Comparison of ENCODE assay signal across 14 cellular contexts in genomic region chr2:234091432-234091879, GRCh38. TPM values are rescaled to one million over a fixed set of nuclear protein-coding genes. Genes with fewer than 3 reads are reported as not detected.
A peak's percentile ranks its signal among the peaks of the same experiment; 100 is the strongest.
DNase-seq lines count a peak whose midpoint lies in the region; ATAC-seq and TF ChIP-seq lines count a peak whose summit lies in the region.
"Had no signal": no experiment of that assay in that cellular context is flagged by ENCODE, and none has a peak within 500 bp of the region (broad histone marks: within the 10 kb centered on the region; RNA-seq: fewer than 3 reads in every experiment).

No MANE protein-coding gene starts in this region.

- POLR2A ChIA-PET in naive thymus-derived CD8-positive, alpha-beta T cell (lab: Charles Lee) = no interaction called here

- H3K27ac Mint-ChIP-seq in naive thymus-derived CD8-positive, alpha-beta T cell = no peak overlapping the region
- H3K27ac Mint-ChIP-seq: activated naive CD8-positive, alpha-beta T cell treated with anti-CD3 and anti-CD28 coated beads for 36 hours; stimulated activated naive B cell treated with anti-CD40 and anti-IgM and Interleukin-4, amounts not matched to agents 10 μg/mL and 1 μg/mL and 100 μg/mL, for 72 hours had no signal

- no peak overlapping the region for H3K4me3 Mint-ChIP-seq in naive thymus-derived CD8-positive, alpha-beta T cell
- H3K4me3 Mint-ChIP-seq: activated naive CD8-positive, alpha-beta T cell treated with anti-CD3 and anti-CD28 coated beads for 36 hours; stimulated activated naive B cell treated with anti-CD40 and anti-IgM and Interleukin-4, amounts not matched to agents 10 μg/mL and 1 μg/mL and 100 μg/mL, for 72 hours had no signal

- TF ChIP-seq CTCF in upper lobe of right lung (IDR thresholded peaks at IDR 0.05) = no peak

- peaks cover 0 to 21% (median 7%) of the 10 kb centered on the region in 9 donors for H3K9me3 Mint-ChIP-seq in naive thymus-derived CD8-positive, alpha-beta T cell

- H3K27me3 Mint-ChIP-seq in naive thymus-derived CD8-positive, alpha-beta T cell = peaks cover 0 to 5% (median 0%) of the 10 kb centered on the region in 5 donors
- H3K27me3 Mint-ChIP-seq: activated naive CD8-positive, alpha-beta T cell treated with anti-CD3 and anti-CD28 coated beads for 36 hours had no signal

- peaks cover 9% of the 10 kb centered on the region for H3K4me1 ChIP-seq in upper lobe of right lung

- peaks cover 0 to 12% (median 8%) of the 10 kb centered on the region in 3 donors for H3K36me3 Mint-ChIP-seq in naive thymus-derived CD8-positive, alpha-beta T cell

- peak overlapping the region; percentile 58 for H3K27ac ChIP-seq in upper lobe of right lung
- H3K27ac ChIP-seq: esophagus muscularis mucosa had no signal

- peak; percentile 79 for ATAC-seq in SK-N-SH treated with all-trans-retinoic acid at 6 μM for 48 hours
- peak; percentile 39 for ATAC-seq in upper lobe of right lung
- no peak for ATAC-seq in GM18907 (IDR thresholded peaks at IDR 0.05; ENCODE audit: unreplicated experiment)
- no peak for ATAC-seq in naive thymus-derived CD8-positive, alpha-beta T cell
- ATAC-seq: stimulated activated naive B cell treated with anti-CD40 and anti-IgM and Interleukin-4, amounts not matched to agents 10 μg/mL and 1 μg/mL and 100 μg/mL, for 72 hours had no signal

- no peaks in the 10 kb centered on the region for H3K36me3 ChIP-seq in upper lobe of right lung
- H3K36me3 ChIP-seq: esophagus muscularis mucosa had no signal

- H3K4me3 ChIP-seq in upper lobe of right lung = no peak overlapping the region
- H3K4me3 ChIP-seq: esophagus muscularis mucosa had no signal

- H3K27me3 ChIP-seq in upper lobe of right lung = no peaks in the 10 kb centered on the region

- DNase-seq in NCI-H2171 treated with DMSO at 0.1 percent for 48 hours (lab: John Stamatoyannopoulos, UW) = peak; percentile 23
- no peak for DNase-seq in NCI-H2171 (lab: John Stamatoyannopoulos, UW)
- DNase-seq in left kidney (ENCODE audit: low read depth, low spot score) = peak; percentile 73
- DNase-seq in upper lobe of right lung = no peak
- no peak for DNase-seq in NCI-H345 treated with DMSO at 0.1 percent for 48 hours (lab: John Stamatoyannopoulos, UW; ENCODE audit: unreplicated experiment)
- no peak for DNase-seq in naive thymus-derived CD8-positive, alpha-beta T cell
- DNase-seq: activated CD4-positive, alpha-beta T cell treated with anti-CD3 and anti-CD28 coated beads for 1 hour; activated naive CD8-positive, alpha-beta T cell treated with anti-CD3 and anti-CD28 coated beads for 36 hours; stimulated activated naive B cell treated with anti-CD40 and anti-IgM and Interleukin-4, amounts not matched to agents 10 μg/mL and 1 μg/mL and 100 μg/mL, for 72 hours had no signal

- intact Hi-C loops in upper lobe of right lung (cut with DNase I) = no loop called here

- H3K4me1 Mint-ChIP-seq in naive thymus-derived CD8-positive, alpha-beta T cell = peaks cover 0 to 12% (median 4%) of the 10 kb centered on the region in 4 donors

- H3K9me3 ChIP-seq in upper lobe of right lung = no peaks in the 10 kb centered on the region

TF ChIP-seq in SK-N-SH treated with all-trans-retinoic acid at 6 μM for 48 hours, 23 proteins besides CTCF, POLR2A, EP300 and RAD21:
- TF ChIP-seq ISL1 (CRISPR knock-in tag; IDR thresholded peaks at IDR 0.05) (no peak), POU6F1 (CRISPR knock-in tag; IDR thresholded peaks at IDR 0.05; ENCODE audit: borderline replicate concordance, low read depth) (no peak), SNAI2 (CRISPR knock-in tag; IDR thresholded peaks at IDR 0.05) (no peak), ZNF8 (CRISPR knock-in tag; IDR thresholded peaks at IDR 0.05) (no peak), ARNTL (CRISPR knock-in tag; IDR thresholded peaks at IDR 0.05; ENCODE audit: borderline replicate concordance, low read depth) (no peak), ZNF565 (CRISPR knock-in tag; conservative IDR thresholded peaks at IDR 0.05; ENCODE audit: low read depth) (no peak), TOX (CRISPR knock-in tag; IDR thresholded peaks at IDR 0.05; ENCODE audit: borderline replicate concordance) (no peak), TSHZ2 (CRISPR knock-in tag; IDR thresholded peaks at IDR 0.05) (no peak), OSR1 (CRISPR knock-in tag; IDR thresholded peaks at IDR 0.05) (no peak), CREB5 (CRISPR knock-in tag; IDR thresholded peaks at IDR 0.05; ENCODE audit: low read depth) (no peak), CSRNP3 (CRISPR knock-in tag; IDR thresholded peaks at IDR 0.05) (no peak), ESRRG (CRISPR knock-in tag; IDR thresholded peaks at IDR 0.05) (no peak), TCF4 (CRISPR knock-in tag; IDR thresholded peaks at IDR 0.05; ENCODE audit: borderline replicate concordance) (no peak), ZFP30 (CRISPR knock-in tag; IDR thresholded peaks at IDR 0.05) (no peak), ZC3H10 (CRISPR knock-in tag; IDR thresholded peaks at IDR 0.05) (no peak), CSDC2 (CRISPR knock-in tag; IDR thresholded peaks at IDR 0.05) (no peak), PPARA (CRISPR knock-in tag; IDR thresholded peaks at IDR 0.05; ENCODE audit: borderline replicate concordance) (no peak)

RNA-seq across cellular contexts. Expression of gene SPP2, which starts 41.0 kb away (rescaled TPM):
- not detected for total RNA-seq in upper lobe of right lung
- total RNA-seq in naive thymus-derived CD8-positive, alpha-beta T cell = not detected
- not detected for polyA plus RNA-seq in naive thymus-derived CD8-positive, alpha-beta T cell
- total RNA-seq: activated naive CD8-positive, alpha-beta T cell treated with anti-CD3 and anti-CD28 coated beads for 36 hours; esophagus muscularis mucosa; lower leg skin had no signal
- polyA plus RNA-seq: AG04450 had no signal

Comparison
In these comparisons a context has a peak if more than half of its experiments do, and no peak if none do; other contexts are left out.
1. DNase-seq: peak in NCI-H2171 treated with DMSO at 0.1 percent for 48 hours (single experiment) and left kidney (single experiment); none in NCI-H2171 (single experiment), upper lobe of right lung (single experiment), NCI-H345 treated with DMSO at 0.1 percent for 48 hours (single experiment) and naive thymus-derived CD8-positive, alpha-beta T cell (0 of 10).
2. ATAC-seq: peak in SK-N-SH treated with all-trans-retinoic acid at 6 μM for 48 hours (single experiment) and upper lobe of right lung (single experiment); none in GM18907 (single experiment) and naive thymus-derived CD8-positive, alpha-beta T cell (0 of 2).